ENCODE assay signal across 11 cellular contexts in genomic region chr14:64209428-64210165, GRCh38.
DNase-seq lines count a peak whose midpoint lies in the region; ATAC-seq, FAIRE-seq and TF ChIP-seq lines count a peak whose summit lies in the region.
"Had no signal": no experiment of that assay in that cellular context is flagged by ENCODE, and none has a peak within 500 bp of the region (broad histone marks: within the 10 kb centered on the region; RNA-seq: fewer than 3 reads in every experiment).

No MANE protein-coding gene starts in this region.

- intact Hi-C loops in kidney (cut with DNase I): no loop called here
- intact Hi-C loops in HepG2 (cut with micrococcal nuclease; ENCODE audit: unreplicated experiment): no loop called here

- H3K9me3 ChIP-seq in kidney (ENCODE audit: control insufficient read depth in 1 of 2, low read length in 2 of 2) (no peaks in the 10 kb centered on the region), HepG2 (ENCODE audit: low read length) (no peaks in the 10 kb centered on the region)

- BruUV-seq in HepG2 (replicated peaks; lab: Mats Ljungman, UMichigan): no TSS peak

- no peak overlapping the region for H3K27ac ChIP-seq in kidney (ENCODE audit: low read depth in 2 of 2, low read length in 2 of 2)
- no peak overlapping the region for H3K27ac ChIP-seq in HepG2 (ENCODE audit: extremely low read length, insufficient read depth, low read length)

- no peaks in the 10 kb centered on the region for H3K79me2 ChIP-seq in HepG2 (ENCODE audit: insufficient read depth, low read length)

- FAIRE-seq in kidney (lab: Jason Lieb, UNC) (no peak), HepG2 (lab: Jason Lieb, UNC) (no peak)
- FAIRE-seq: bronchial epithelial cell had no signal

- no peak overlapping the region for H3K9ac ChIP-seq in kidney (ENCODE audit: low read length in 2 of 2)
- H3K9ac ChIP-seq in HepG2 (ENCODE audit: insufficient read depth, low read depth, low read length): no peak overlapping the region

- no peaks in the 10 kb centered on the region for H4K20me1 ChIP-seq in HepG2 (ENCODE audit: insufficient read depth, low read length)

- no peaks in the 10 kb centered on the region for H3K27me3 ChIP-seq in HepG2 (ENCODE audit: control insufficient read depth in 1 of 2, insufficient read depth in 2 of 2, low read length in 2 of 2)

- CTCF ChIA-PET in HepG2 (lab: Yijun Ruan, JAX; ENCODE audit: low intra/inter-chr PET ratio, low total read pairs): no interaction called here

- POLR2A ChIA-PET in HepG2 (lab: Yijun Ruan, JAX): no interaction called here

- in situ Hi-C loops in HepG2 (cut with HindIII; ENCODE audit: extremely low pct_ligation_motif_present, low pct_unique_long_range_greater_than_20kb): no loop called here

- H3K36me3 ChIP-seq in kidney (ENCODE audit: control insufficient read depth in 1 of 2, insufficient read depth in 2 of 2, low read length in 2 of 2) (peaks cover 52 to 69% of the 10 kb centered on the region in 2 donors), HepG2 (replicated peaks in 1 of 2; ENCODE audit: control insufficient read depth in 1 of 2, insufficient read depth in 2 of 2, low read length in 2 of 2) (0 out of 5 replicates have a peak, but pooled peaks cover 0 to 3% of the 10 kb centered on the region in 2 experiments)

- no peak for TF ChIP-seq RAD21 in HepG2 (CRISPR knock-in tag; IDR thresholded peaks at IDR 0.05)

- WGBS in HepG2 (ENCODE audit: low lambda C conversion rate): 91% methylated on average over 24 of the region's 24 CpGs

- TF ChIP-seq EP300 in HepG2 (IDR thresholded peaks at IDR 0.05; ENCODE audit: low read depth in 2 of 2, low read length in 2 of 2): no peak
- TF ChIP-seq EP300 in HepG2 (CRISPR knock-in tag; IDR thresholded peaks at IDR 0.05; ENCODE audit: borderline replicate concordance): no peak

- DNase-seq in AG08396 (ENCODE audit: low spot score) (peak; percentile 60), NCI-H524 treated with DMSO at 0.1 percent for 48 hours (lab: John Stamatoyannopoulos, UW) (peak; percentile 64), kidney (peak; percentile 87), HepG2 (ENCODE audit: low spot score) (no peak), glomerular visceral epithelial cell (ENCODE audit: extremely low spot score) (no peak), erythroblast (lab: John Stamatoyannopoulos, UW) (no peak)
- DNase-seq in activated naive CD4-positive, alpha-beta T cell treated with anti-CD3 and anti-CD28 coated beads, Interleukin-2, amount 50 U/mL, for 16 hours: no peak
- DNase-seq: ACHN had no signal

- peak; percentile 89 for ATAC-seq in GM21423 (IDR thresholded peaks at IDR 0.05; ENCODE audit: unreplicated experiment)
- no peak for ATAC-seq in HepG2
- ATAC-seq: activated CD4-positive, CD25-positive, alpha-beta regulatory T cell treated with anti-CD3 and anti-CD28 coated beads, Interleukin-2, amount 50 U/mL, for 24 hours had no signal

- no peak for TF ChIP-seq POLR2A in HepG2 (IDR thresholded peaks at IDR 0.05; ENCODE audit: insufficient read depth in 1 of 2, low read depth in 2 of 2, low read length in 2 of 2)
- no peak for TF ChIP-seq POLR2A in erythroblast (IDR thresholded peaks at IDR 0.05; ENCODE audit: low read length)

- H3K4me1 ChIP-seq in kidney (ENCODE audit: control insufficient read depth in 1 of 2, insufficient read depth in 1 of 2, low read depth in 1 of 2, low read length in 2 of 2): no peaks in the 10 kb centered on the region
- H3K4me1 ChIP-seq in HepG2 (ENCODE audit: insufficient read depth, low read length): no peaks in the 10 kb centered on the region

- no peak for TF ChIP-seq CTCF in kidney (IDR thresholded peaks at IDR 0.05; ENCODE audit: borderline replicate concordance, extremely low read depth, insufficient read depth)
- no peak for TF ChIP-seq CTCF in HepG2 (CRISPR knock-in tag; IDR thresholded peaks at IDR 0.05)

- no peak overlapping the region for H2AFZ ChIP-seq in HepG2 (ENCODE audit: low read length)

- H3K4me2 ChIP-seq in HepG2 (ENCODE audit: low read depth, low read length): no peak overlapping the region

- H3K4me3 ChIP-seq in kidney (ENCODE audit: low read length in 2 of 2) (no peak overlapping the region), HepG2 (replicated peaks in 1 of 3; ENCODE audit: insufficient read depth in 1 of 3, low read depth in 2 of 3, low read length in 3 of 3) (no peak overlapping the region)

TF ChIP-seq in HepG2, 621 proteins besides CTCF, POLR2A, EP300 and RAD21:
- TF ChIP-seq ZMYM2 (CRISPR knock-in tag; IDR thresholded peaks at IDR 0.05) (no peak), FOXM1 (CRISPR knock-in tag; IDR thresholded peaks at IDR 0.05) (no peak), KDM1A (CRISPR knock-in tag; IDR thresholded peaks at IDR 0.05) (no peak), DMTF1 (CRISPR knock-in tag; IDR thresholded peaks at IDR 0.05) (no peak), FOXO1 (CRISPR knock-in tag; IDR thresholded peaks at IDR 0.05) (no peak), SP4 (CRISPR knock-in tag; IDR thresholded peaks at IDR 0.05) (no peak), ZNF761 (CRISPR knock-in tag; conservative IDR thresholded peaks at IDR 0.05) (no peak), EHMT2 (IDR thresholded peaks at IDR 0.05; ENCODE audit: borderline replicate concordance, low read depth, low read length) (no peak), PPARG (CRISPR knock-in tag; conservative IDR thresholded peaks at IDR 0.05) (no peak), ZNF441 (CRISPR knock-in tag; IDR thresholded peaks at IDR 0.05; ENCODE audit: borderline replicate concordance) (no peak), ZHX1 (CRISPR knock-in tag; IDR thresholded peaks at IDR 0.05; ENCODE audit: low read depth) (no peak), ZFP37 (CRISPR knock-in tag; IDR thresholded peaks at IDR 0.05; ENCODE audit: borderline replicate concordance) (no peak), TARDBP (CRISPR knock-in tag; IDR thresholded peaks at IDR 0.05) (no peak), ZNF430 (CRISPR knock-in tag; IDR thresholded peaks at IDR 0.05) (no peak), JUN (CRISPR knock-in tag; IDR thresholded peaks at IDR 0.05) (no peak), ZSCAN20 (CRISPR knock-in tag; IDR thresholded peaks at IDR 0.05; ENCODE audit: borderline replicate concordance) (no peak)

Comparison
In these comparisons a context has a peak if more than half of its experiments do, and no peak if none do; other contexts are left out.
1. DNase-seq: peak in AG08396 (single experiment), NCI-H524 treated with DMSO at 0.1 percent for 48 hours (single experiment) and kidney (single experiment); none in activated naive CD4-positive, alpha-beta T cell treated with anti-CD3 and anti-CD28 coated beads, Interleukin-2, amount 50 U/mL, for 16 hours (single experiment), HepG2 (single experiment), glomerular visceral epithelial cell (single experiment) and erythroblast (0 of 2).